13 cellular contexts compared by ENCODE assay signal in genomic region chr1:242890211-242890741, GRCh38.
A peak's percentile ranks its signal among the peaks of the same experiment; 100 is the strongest.
DNase-seq lines count a peak whose midpoint lies in the region; ATAC-seq, FAIRE-seq and TF ChIP-seq lines count a peak whose summit lies in the region.
"Had no signal": no experiment of that assay in that cellular context is flagged by ENCODE, and none has a peak within 500 bp of the region (broad histone marks: within the 10 kb centered on the region; RNA-seq: fewer than 3 reads in every experiment).

No MANE protein-coding gene starts in this region.

- POLR2A ChIA-PET in GM12878 (lab: Charles Lee), result no interaction called here

- in situ Hi-C loops in GM12878 (cut with MboI), result no loop called here

- H3K36me3 ChIP-seq in GM12878 (ENCODE audit: control insufficient read depth in 2 of 2, insufficient read depth in 2 of 2, low read length in 1 of 2) (no peaks in the 10 kb centered on the region; a peak in 1 of 4 replicates), uterus (no peaks in the 10 kb centered on the region)
- H3K36me3 ChIP-seq: BLaER1 treated with 17β-estradiol and CSF1 and Interleukin-3, amounts not matched to agents 10 nM and 100 nM; cardiac muscle cell had no signal

- no peak overlapping the region for H3K4me3 Mint-ChIP-seq in stimulated activated naive CD8-positive, alpha-beta T cell treated with anti-CD3 and anti-CD28 coated beads, Interleukin-15, amount 100 ng/mL, for 72 hours

- no peak overlapping the region for H3K27ac Mint-ChIP-seq in stimulated activated naive CD8-positive, alpha-beta T cell treated with anti-CD3 and anti-CD28 coated beads, Interleukin-15, amount 100 ng/mL, for 72 hours

- no peak overlapping the region for H3K4me2 ChIP-seq in GM12878 (ENCODE audit: control insufficient read depth, insufficient read depth)
- H3K4me2 ChIP-seq: BLaER1 treated with 17β-estradiol and CSF1 and Interleukin-3, amounts not matched to agents 10 nM and 100 nM had no signal

- H2AFZ ChIP-seq in GM12878 (ENCODE audit: control insufficient read depth, low read depth, low read length), result no peak overlapping the region

- intact Hi-C loops in GM12878 (cut with micrococcal nuclease; ENCODE audit: unreplicated experiment), result no loop called here
- intact Hi-C loops in left colon (cut with DNase I, micrococcal nuclease), result no loop called here
- intact Hi-C loops in uterus (cut with DNase I; ENCODE audit: low total_unique reads), result no loop called here

- SMC1A ChIA-PET in GM12878 (lab: Charles Lee; ENCODE audit: uncharacterized antibody, unreplicated experiment), result no interaction called here

- peak; percentile 6 for DNase-seq in stimulated activated naive CD8-positive, alpha-beta T cell treated with anti-CD3 and anti-CD28 coated beads, Interleukin-15, Interleukin-2, amounts not matched to agents 100 U/mL and 50 U/mL, for 24 hours
- no peak for DNase-seq in stimulated activated naive CD8-positive, alpha-beta T cell treated with anti-CD3 and anti-CD28 coated beads, Interleukin-15, amount 100 ng/mL, for 72 hours
- DNase-seq in GM12878 (ENCODE audit: low read depth, low spot score), result no peak
- peak in 1 of 2 donors; percentile 23 for DNase-seq in left colon
- DNase-seq in NCI-H1694 treated with DMSO at 0.1 percent for 48 hours (lab: John Stamatoyannopoulos, UW), result no peak
- DNase-seq in uterus, result no peak
- DNase-seq: activated T-cell treated with anti-CD3 and anti-CD28 coated beads for 4 hours, KBM-7, NCI-H69 had no signal

- TF ChIP-seq POLR2A in GM12878 (IDR thresholded peaks at IDR 0.05; ENCODE audit: low read depth, low read length), result no peak
- no peak for TF ChIP-seq POLR2A in uterus (IDR thresholded peaks at IDR 0.05)

- BruUV-seq in GM12878 (replicated peaks; lab: Mats Ljungman, UMichigan), result no TSS peak

- CTCF ChIA-PET in GM12878 (lab: Yijun Ruan, JAX), result no interaction called here

- no peak for TF ChIP-seq RAD21 in GM12878 (IDR thresholded peaks at IDR 0.05; ENCODE audit: insufficient read depth, low read depth, low read length)

- H3K9me3 ChIP-seq in GM12878 (replicated peaks; ENCODE audit: control insufficient read depth, insufficient read depth, low read length) (no peaks in the 10 kb centered on the region), uterus (no peaks in the 10 kb centered on the region)

- TF ChIP-seq CTCF in GM12878 (IDR thresholded peaks at IDR 0.05 in 2 of 3, conservative IDR thresholded peaks at IDR 0.05 in 1 of 3; ENCODE audit: control insufficient read depth in 2 of 3, extremely low read depth in 1 of 3, insufficient read depth in 1 of 3, low read depth in 3 of 3, low read length in 3 of 3) (no peak), uterus (IDR thresholded peaks at IDR 0.05) (no peak)

- no peak overlapping the region for H3K9ac ChIP-seq in GM12878 (ENCODE audit: control insufficient read depth, insufficient read depth, low read length)
- H3K9ac ChIP-seq: BLaER1 treated with 17β-estradiol and CSF1 and Interleukin-3, amounts not matched to agents 10 nM and 100 nM had no signal

- H3K27ac ChIP-seq in GM12878 (ENCODE audit: control insufficient read depth, insufficient read depth) (no peak overlapping the region), uterus (no peak overlapping the region)
- H3K27ac ChIP-seq: BLaER1 treated with 17β-estradiol and CSF1 and Interleukin-3, amounts not matched to agents 10 nM and 100 nM; cardiac muscle cell had no signal

- H3K27me3 Mint-ChIP-seq in stimulated activated naive CD8-positive, alpha-beta T cell treated with anti-CD3 and anti-CD28 coated beads, Interleukin-15, amount 100 ng/mL, for 72 hours, result peaks cover 15% of the 10 kb centered on the region

- RAD21 ChIA-PET in GM12878 (lab: Charles Lee; ENCODE audit: unreplicated experiment), result no interaction called here

- 55% methylated on average over 19 of the region's 42 CpGs for WGBS in GM12878 (ENCODE audit: insufficient coverage, insufficient replicate concordance, low lambda C conversion rate, missing lambda C conversion rate)

- TF ChIP-seq EP300 in GM12878 (IDR thresholded peaks at IDR 0.05; ENCODE audit: borderline replicate concordance in 1 of 2, control insufficient read depth in 1 of 2, low read depth in 2 of 2, low read length in 2 of 2), result no peak

- H3K27me3 ChIP-seq in GM12878 (replicated peaks in 1 of 2; ENCODE audit: control insufficient read depth in 2 of 2, insufficient read depth in 2 of 2, low read length in 1 of 2), result no peaks in the 10 kb centered on the region
- H3K27me3 ChIP-seq in uterus, result no peaks in the 10 kb centered on the region
- H3K27me3 ChIP-seq: BLaER1 treated with 17β-estradiol and CSF1 and Interleukin-3, amounts not matched to agents 10 nM and 100 nM; cardiac muscle cell had no signal

- H3K79me2 ChIP-seq in GM12878 (ENCODE audit: control insufficient read depth, insufficient read depth, low read length), result no peaks in the 10 kb centered on the region

- H3K4me3 ChIP-seq in GM12878 (no peak overlapping the region), uterus (no peak overlapping the region)
- H3K4me3 ChIP-seq: BLaER1 treated with 17β-estradiol and CSF1 and Interleukin-3, amounts not matched to agents 10 nM and 100 nM; cardiac muscle cell had no signal

- no peak for FAIRE-seq in GM12878 (lab: Jason Lieb, UNC)

- ATAC-seq in stimulated activated naive CD8-positive, alpha-beta T cell treated with anti-CD3 and anti-CD28 coated beads, Interleukin-15, Interleukin-2, amounts not matched to agents 100 U/mL and 50 U/mL, for 24 hours, result no peak
- no peak for ATAC-seq in stimulated activated naive CD8-positive, alpha-beta T cell treated with anti-CD3 and anti-CD28 coated beads, Interleukin-15, amount 100 ng/mL, for 72 hours
- no peak for ATAC-seq in GM12878
- peak; percentile 52 for ATAC-seq in left colon
- no peak for ATAC-seq in HG03439 (IDR thresholded peaks at IDR 0.05; ENCODE audit: unreplicated experiment)
- no peak for ATAC-seq in HG02763 (IDR thresholded peaks at IDR 0.05; ENCODE audit: unreplicated experiment)

- H3K4me1 ChIP-seq in GM12878 (ENCODE audit: control insufficient read depth, insufficient read depth, low read length), result no peaks in the 10 kb centered on the region
- H3K4me1 ChIP-seq in uterus, result no peaks in the 10 kb centered on the region
- H3K4me1 ChIP-seq: BLaER1 treated with 17β-estradiol and CSF1 and Interleukin-3, amounts not matched to agents 10 nM and 100 nM had no signal

- H4K20me1 ChIP-seq in GM12878 (ENCODE audit: control insufficient read depth, insufficient read depth), result no peaks in the 10 kb centered on the region
- H4K20me1 ChIP-seq: BLaER1 treated with 17β-estradiol and CSF1 and Interleukin-3, amounts not matched to agents 10 nM and 100 nM had no signal

- H3K4me1 Mint-ChIP-seq in stimulated activated naive CD8-positive, alpha-beta T cell treated with anti-CD3 and anti-CD28 coated beads, Interleukin-15, amount 100 ng/mL, for 72 hours, result no peaks in the 10 kb centered on the region

- H3K9me3 Mint-ChIP-seq in stimulated activated naive CD8-positive, alpha-beta T cell treated with anti-CD3 and anti-CD28 coated beads, Interleukin-15, amount 100 ng/mL, for 72 hours, result peaks cover 0 to 7% of the 10 kb centered on the region in 2 donors

TF ChIP-seq in GM12878, 131 proteins besides CTCF, POLR2A, EP300 and RAD21:
- TF ChIP-seq ZNF217 (IDR thresholded peaks at IDR 0.05), result no peak
- peak; percentile 62; the same call in 1 of the 2 replicates for TF ChIP-seq REST (IDR thresholded peaks at IDR 0.05; ENCODE audit: low read depth, low read length)
